Comparison of ENCODE assay signal across 31 cellular contexts in genomic region chr10:90798482-90798881, GRCh38. TPM values are rescaled to one million over a fixed set of nuclear protein-coding genes. Genes with fewer than 3 reads are reported as not detected.
"Had no signal": no experiment of that assay in that cellular context is flagged by ENCODE, and none has a peak within 500 bp of the region (broad histone marks: within the 10 kb centered on the region; RNA-seq: fewer than 3 reads in every experiment).

No MANE protein-coding gene starts in this region.

- H3K27ac Mint-ChIP-seq: activated CD4-positive, alpha-beta memory T cell treated with anti-CD3 and anti-CD28 coated beads, Interleukin-2, amount 10 ng/mL, durations not matched to agents 7 days and 5 days; activated CD8-positive, alpha-beta memory T cell treated with anti-CD3 and anti-CD28 coated beads, Interleukin-2, amount 10 ng/mL, durations not matched to agents 7 days and 5 days; activated naive CD4-positive, alpha-beta T cell treated with anti-CD3 and anti-CD28 coated beads, Interleukin-2, amount 10 ng/mL, durations not matched to agents 7 days and 5 days; activated naive CD8-positive, alpha-beta T cell treated with anti-CD3 and anti-CD28 coated beads for 36 hours; WTC11 had no signal

- DNase-seq: activated CD4-positive, alpha-beta memory T cell treated with anti-CD3 and anti-CD28 coated beads, Interleukin-2, amount 10 ng/mL, durations not matched to agents 7 days and 5 days; activated CD4-positive, alpha-beta T cell treated with anti-CD3 and anti-CD28 coated beads for 48 hours; activated CD8-positive, alpha-beta memory T cell treated with anti-CD3 and anti-CD28 coated beads for 24 hours; activated CD8-positive, alpha-beta memory T cell treated with anti-CD3 and anti-CD28 coated beads, Interleukin-2, amount 10 ng/mL, durations not matched to agents 7 days and 5 days; activated CD8-positive, alpha-beta memory T cell treated with anti-CD3 and anti-CD28 coated beads, Interleukin-2, amount 50 U/mL, for 48 hours; activated gamma-delta T cell treated with Interleukin-2 at 50 U/mL for 16 hours; activated naive CD4-positive, alpha-beta T cell treated with anti-CD3 and anti-CD28 coated beads, Interleukin-2, amount 10 ng/mL, durations not matched to agents 7 days and 5 days; activated naive CD8-positive, alpha-beta T cell treated with anti-CD3 and anti-CD28 coated beads for 36 hours; amniotic stem cell; aorta; brain microvascular endothelial cell; colonic mucosa; NCI-H1092 treated with DMSO at 0.1 percent for 48 hours; NCI-H1417 treated with DMSO at 0.1 percent for 48 hours; NCI-H187 treated with DMSO at 0.1 percent for 48 hours; NCI-H2081; NCI-H2171 treated with DMSO at 0.1 percent for 48 hours; NCI-H226; NCI-H446 treated with DMSO at 0.1 percent for 48 hours; NCI-H524; NCI-H69; NCI-H82; SHP77; SJCRH30 had no signal

- ATAC-seq: activated CD4-positive, CD25-positive, alpha-beta regulatory T cell treated with anti-CD3 and anti-CD28 coated beads, Interleukin-2, amount 50 U/mL, for 24 hours; activated CD8-positive, alpha-beta memory T cell treated with anti-CD3 and anti-CD28 coated beads, Interleukin-2, amount 10 ng/mL, durations not matched to agents 7 days and 5 days; Panc1; WTC11 had no signal

- H3K27me3 ChIP-seq: brain microvascular endothelial cell, colonic mucosa, SJCRH30 had no signal

- H3K4me1 Mint-ChIP-seq: activated CD4-positive, alpha-beta memory T cell treated with anti-CD3 and anti-CD28 coated beads, Interleukin-2, amount 10 ng/mL, durations not matched to agents 7 days and 5 days; activated naive CD4-positive, alpha-beta T cell treated with anti-CD3 and anti-CD28 coated beads, Interleukin-2, amount 10 ng/mL, durations not matched to agents 7 days and 5 days; activated naive CD8-positive, alpha-beta T cell treated with anti-CD3 and anti-CD28 coated beads for 36 hours; central memory CD8-positive, alpha-beta T cell had no signal

- FAIRE-seq: TTC549 had no signal

- H3K9me3 Mint-ChIP-seq: activated CD4-positive, alpha-beta memory T cell treated with anti-CD3 and anti-CD28 coated beads, Interleukin-2, amount 10 ng/mL, durations not matched to agents 7 days and 5 days; activated naive CD4-positive, alpha-beta T cell treated with anti-CD3 and anti-CD28 coated beads, Interleukin-2, amount 10 ng/mL, durations not matched to agents 7 days and 5 days; central memory CD8-positive, alpha-beta T cell had no signal

- H3K36me3 ChIP-seq: brain microvascular endothelial cell, colonic mucosa, SJCRH30 had no signal

- H3K36me3 Mint-ChIP-seq: activated CD8-positive, alpha-beta memory T cell treated with anti-CD3 and anti-CD28 coated beads, Interleukin-2, amount 10 ng/mL, durations not matched to agents 7 days and 5 days; activated naive CD4-positive, alpha-beta T cell treated with anti-CD3 and anti-CD28 coated beads, Interleukin-2, amount 10 ng/mL, durations not matched to agents 7 days and 5 days; activated naive CD8-positive, alpha-beta T cell treated with anti-CD3 and anti-CD28 coated beads for 36 hours had no signal

- H3K4me3 ChIP-seq: colonic mucosa, SJCRH30, SK-N-MC had no signal

- H3K4me3 Mint-ChIP-seq: activated CD4-positive, alpha-beta memory T cell treated with anti-CD3 and anti-CD28 coated beads, Interleukin-2, amount 10 ng/mL, durations not matched to agents 7 days and 5 days; activated CD8-positive, alpha-beta memory T cell treated with anti-CD3 and anti-CD28 coated beads, Interleukin-2, amount 10 ng/mL, durations not matched to agents 7 days and 5 days; activated naive CD4-positive, alpha-beta T cell treated with anti-CD3 and anti-CD28 coated beads, Interleukin-2, amount 10 ng/mL, durations not matched to agents 7 days and 5 days; activated naive CD8-positive, alpha-beta T cell treated with anti-CD3 and anti-CD28 coated beads for 36 hours; central memory CD8-positive, alpha-beta T cell; WTC11 had no signal

- H3K4me1 ChIP-seq: colonic mucosa, SJCRH30 had no signal

- H3K27ac ChIP-seq: brain microvascular endothelial cell, colonic mucosa, SJCRH30, SK-N-MC had no signal

- H3K9me3 ChIP-seq: colonic mucosa, SJCRH30 had no signal

RNA-seq across cellular contexts. Expression of gene HTR7, which starts 59.4 kb away (rescaled TPM):
- total RNA-seq: activated CD8-positive, alpha-beta memory T cell treated with anti-CD3 and anti-CD28 coated beads, Interleukin-2, amount 10 ng/mL, durations not matched to agents 7 days and 5 days; activated naive CD8-positive, alpha-beta T cell treated with anti-CD3 and anti-CD28 coated beads for 36 hours; T-helper 1 cell treated with Interleukin-12 subunit alpha and Interleukin-12 subunit beta and Interleukin-4 antibody, amounts not matched to agents 30 ng/mL and 1 ng/mL, for 36 hours had no signal
